24 cellular contexts compared by ENCODE assay signal in genomic region chr12:27233814-27234213, GRCh38. TPM values are rescaled to one million over a fixed set of nuclear protein-coding genes. Genes with fewer than 3 reads are reported as not detected.
DNase-seq lines count a peak whose midpoint lies in the region; ATAC-seq, FAIRE-seq and TF ChIP-seq lines count a peak whose summit lies in the region.
"Had no signal": no experiment of that assay in that cellular context is flagged by ENCODE, and none has a peak within 500 bp of the region (broad histone marks: within the 10 kb centered on the region; RNA-seq: fewer than 3 reads in every experiment).

No MANE protein-coding gene starts in this region.

- H3K4me3 ChIP-seq in A673 (ENCODE audit: low read depth, low read length, poor library complexity, severe bottlenecking), result no peak overlapping the region
- no peak overlapping the region for H3K4me3 ChIP-seq in brain microvascular endothelial cell (ENCODE audit: low read depth, low read length)
- H3K4me3 ChIP-seq in left lung, result no peak overlapping the region
- H3K4me3 ChIP-seq: adrenal gland; BLaER1 treated with 17β-estradiol and CSF1 and Interleukin-3, amounts not matched to agents 10 nM and 100 nM; coronary artery; lung; Peyer's patch; SJSA1; skin epidermis; upper lobe of right lung had no signal

- peak; percentile 78 for FAIRE-seq in GM12892 (lab: Jason Lieb, UNC)

- in situ Hi-C loops in brain microvascular endothelial cell (cut with HindIII; ENCODE audit: low pct_ligation_motif_present, low sequenced_read_pairs), result no loop called here

- POLR2A ChIA-PET in A673 (lab: Charles Lee; ENCODE audit: low non-redundant PET), result no interaction called here

- no peak overlapping the region for H3K27ac ChIP-seq in A673 (ENCODE audit: low read depth, low read length, poor library complexity, severe bottlenecking)
- no peak overlapping the region for H3K27ac ChIP-seq in brain microvascular endothelial cell
- H3K27ac ChIP-seq in left lung, result no peak overlapping the region
- H3K27ac ChIP-seq: adrenal gland; BLaER1 treated with 17β-estradiol and CSF1 and Interleukin-3, amounts not matched to agents 10 nM and 100 nM; coronary artery; KMS-11; Peyer's patch; SJSA1; skin epidermis; upper lobe of right lung had no signal

- DNase-seq in A673 (ENCODE audit: low spot score) (no peak), GM12892 (ENCODE audit: insufficient read length) (no peak), brain microvascular endothelial cell (no peak), iPS-NIHi7 (ENCODE audit: extremely low spot score) (peak; percentile 36), activated T-cell treated with anti-CD3 and anti-CD28 coated beads for 4 hours (no peak), left lung (no peak)
- DNase-seq: activated CD4-positive, alpha-beta T cell treated with anti-CD3 and anti-CD28 coated beads for 1 hour; activated T-cell treated with anti-CD3 and anti-CD28 coated beads, Interleukin-2, amount 50 U/mL, for 4 hours; adrenal gland; COR-L47; kidney glomerular epithelial cell; NCI-H1694 treated with DMSO at 0.1 percent for 48 hours; NCI-H2171; NCI-H524; Peyer's patch; upper lobe of right lung had no signal

- H3K36me3 ChIP-seq in A673 (ENCODE audit: insufficient read depth, low read length, poor library complexity, severe bottlenecking) (no peaks in the 10 kb centered on the region), brain microvascular endothelial cell (replicated peaks) (no peaks in the 10 kb centered on the region), left lung (no peaks in the 10 kb centered on the region)
- H3K36me3 ChIP-seq: adrenal gland; BLaER1 treated with 17β-estradiol and CSF1 and Interleukin-3, amounts not matched to agents 10 nM and 100 nM; Peyer's patch; SJSA1; upper lobe of right lung had no signal

- ATAC-seq in GM19463 (IDR thresholded peaks at IDR 0.05; ENCODE audit: unreplicated experiment) (no peak), GM19351 (IDR thresholded peaks at IDR 0.05; ENCODE audit: unreplicated experiment) (no peak), left lung (no peak)
- ATAC-seq: activated T-cell treated with anti-CD3 and anti-CD28 coated beads, Interleukin-2, amount 50 U/mL, for 4 hours; upper lobe of right lung had no signal

- H3K9me3 ChIP-seq in A673 (ENCODE audit: low read depth, low read length, poor library complexity, severe bottlenecking), result no peaks in the 10 kb centered on the region
- no peaks in the 10 kb centered on the region for H3K9me3 ChIP-seq in left lung
- H3K9me3 ChIP-seq: adrenal gland; BLaER1 treated with 17β-estradiol and CSF1 and Interleukin-3, amounts not matched to agents 10 nM and 100 nM; Peyer's patch; SJSA1; upper lobe of right lung had no signal

- H3K4me1 ChIP-seq in A673 (ENCODE audit: insufficient read depth, low read length, poor library complexity, severe bottlenecking) (no peaks in the 10 kb centered on the region), left lung (peaks cover 0 to 30% of the 10 kb centered on the region in 2 donors)
- H3K4me1 ChIP-seq: adrenal gland, Peyer's patch, SJSA1, upper lobe of right lung had no signal

- no peak for TF ChIP-seq POLR2A in GM12892 (IDR thresholded peaks at IDR 0.05; ENCODE audit: low read depth, low read length)

- BruUV-seq in A673 (replicated peaks; lab: Mats Ljungman, UMichigan), result no TSS peak

- TF ChIP-seq CTCF in A673 (conservative IDR thresholded peaks at IDR 0.05; ENCODE audit: low read depth, low read length) (0 out of 2 replicates have a peak, but pooled peaks have one; percentile 17), brain microvascular endothelial cell (IDR thresholded peaks at IDR 0.05; ENCODE audit: low read depth, low read length, missing control alignments) (peak; percentile 38), left lung (IDR thresholded peaks at IDR 0.05) (no peak)

- H3K27me3 ChIP-seq in A673 (replicated peaks; ENCODE audit: insufficient read depth, low read depth, low read length, poor library complexity) (no peaks in the 10 kb centered on the region), brain microvascular endothelial cell (replicated peaks) (no peaks in the 10 kb centered on the region), left lung (no peaks in the 10 kb centered on the region)
- H3K27me3 ChIP-seq: adrenal gland; BLaER1 treated with 17β-estradiol and CSF1 and Interleukin-3, amounts not matched to agents 10 nM and 100 nM; Peyer's patch; SJSA1; upper lobe of right lung had no signal

- intact Hi-C loops in A673 (cut with micrococcal nuclease; ENCODE audit: unreplicated experiment), result no loop called here
- intact Hi-C loops in left lung (cut with DNase I), result no loop called here

- CTCF ChIA-PET in A673 (lab: Charles Lee), result no interaction called here

RNA-seq across cellular contexts. Expression of gene STK38L, which starts 10.3 kb away (rescaled TPM):
- total RNA-seq in A673 (2021) (21.0 and 24.1 TPM in 2 replicates), left lung (10 to 100 TPM; 28.2 to 34.8 TPM)
- polyA plus RNA-seq in GM12892 (2012; ENCODE audit: missing spikeins), result 93.4 TPM

Comparison
In these comparisons a context has a peak if more than half of its experiments do, and no peak if none do; other contexts are left out.
1. CTCF ChIP-seq: peak in A673 (single experiment) and brain microvascular endothelial cell (single experiment); none in left lung (0 of 2).